In genomic region chr20:48047453-48047852, GRCh38 we compare ENCODE assay signal across 24 cellular contexts.
"Had no signal": no experiment of that assay in that cellular context is flagged by ENCODE, and none has a peak within 500 bp of the region (broad histone marks: within the 10 kb centered on the region; RNA-seq: fewer than 3 reads in every experiment).

No MANE protein-coding gene starts in this region.

- DNase-seq: activated CD4-positive, alpha-beta memory T cell treated with anti-CD3 and anti-CD28 coated beads, Interleukin-2, amount 10 ng/mL, durations not matched to agents 7 days and 5 days; activated CD4-positive, alpha-beta T cell treated with anti-CD3 and anti-CD28 coated beads for 4 hours; activated CD8-positive, alpha-beta memory T cell treated with anti-CD3 and anti-CD28 coated beads, Interleukin-2, amount 10 ng/mL, durations not matched to agents 7 days and 5 days; activated naive CD4-positive, alpha-beta T cell; activated naive CD8-positive, alpha-beta T cell treated with anti-CD3 and anti-CD28 coated beads for 36 hours; amniotic stem cell; dorsolateral prefrontal cortex; foreskin melanocyte; glutamatergic neuron; hippocampal formation; spleen; stimulated activated CD4-positive, alpha-beta T cell treated with anti-CD3 and anti-CD28 coated beads, Interleukin-4, amount 100 ng/mL, for 4 hours; testis had no signal

- H3K27me3 Mint-ChIP-seq: stimulated activated memory B cell treated with anti-CD40 and anti-IgM and Interleukin-4, amounts not matched to agents 10 μg/mL and 1 μg/mL and 100 μg/mL, for 72 hours had no signal

- H3K27ac ChIP-seq: dorsolateral prefrontal cortex, epithelial cell of prostate, spleen, testis had no signal

- H3K27me3 ChIP-seq: spleen, testis had no signal

- ATAC-seq: activated CD8-positive, alpha-beta memory T cell treated with anti-CD3 and anti-CD28 coated beads, Interleukin-2, amount 10 ng/mL, durations not matched to agents 7 days and 5 days; activated T-helper 17 cell treated with anti-CD3 and anti-CD28 coated beads, Interleukin-2, amount 50 U/mL, for 72 hours; left lobe of liver; stimulated activated memory B cell treated with anti-CD40 and anti-IgM and Interleukin-4, amounts not matched to agents 10 μg/mL and 1 μg/mL and 100 μg/mL, for 72 hours; WTC11 had no signal

- H3K4me1 ChIP-seq: spleen had no signal

- H3K4me3 ChIP-seq: dorsolateral prefrontal cortex, lung, spleen, testis had no signal

- H3K4me1 Mint-ChIP-seq: activated CD4-positive, alpha-beta memory T cell treated with anti-CD3 and anti-CD28 coated beads, Interleukin-2, amount 10 ng/mL, durations not matched to agents 7 days and 5 days; activated CD8-positive, alpha-beta memory T cell treated with anti-CD3 and anti-CD28 coated beads, Interleukin-2, amount 10 ng/mL, durations not matched to agents 7 days and 5 days; activated naive CD8-positive, alpha-beta T cell treated with anti-CD3 and anti-CD28 coated beads for 36 hours; activated T-helper 17 cell treated with anti-CD3 and anti-CD28 coated beads, Interleukin-2, amount 50 U/mL, for 72 hours; stimulated activated memory B cell treated with anti-CD40 and anti-IgM and Interleukin-4, amounts not matched to agents 10 μg/mL and 1 μg/mL and 100 μg/mL, for 72 hours had no signal

- H3K27ac Mint-ChIP-seq: activated CD4-positive, alpha-beta memory T cell treated with anti-CD3 and anti-CD28 coated beads, Interleukin-2, amount 10 ng/mL, durations not matched to agents 7 days and 5 days; activated CD8-positive, alpha-beta memory T cell treated with anti-CD3 and anti-CD28 coated beads, Interleukin-2, amount 10 ng/mL, durations not matched to agents 7 days and 5 days; activated naive CD8-positive, alpha-beta T cell treated with anti-CD3 and anti-CD28 coated beads for 36 hours; activated T-helper 17 cell treated with anti-CD3 and anti-CD28 coated beads, Interleukin-2, amount 50 U/mL, for 72 hours; mesothelial cell of epicardium; stimulated activated memory B cell treated with anti-CD40 and anti-IgM and Interleukin-4, amounts not matched to agents 10 μg/mL and 1 μg/mL and 100 μg/mL, for 72 hours; T-helper 2 cell treated with Interferon-gamma antibody and Interleukin-4, amounts not matched to agents 5 μg/mL and 100 μg/mL, for 36 hours; type B pancreatic cell; WTC11 had no signal

- H3K4me3 Mint-ChIP-seq: activated CD4-positive, alpha-beta memory T cell treated with anti-CD3 and anti-CD28 coated beads, Interleukin-2, amount 10 ng/mL, durations not matched to agents 7 days and 5 days; activated CD8-positive, alpha-beta memory T cell treated with anti-CD3 and anti-CD28 coated beads, Interleukin-2, amount 10 ng/mL, durations not matched to agents 7 days and 5 days; activated naive CD8-positive, alpha-beta T cell treated with anti-CD3 and anti-CD28 coated beads for 36 hours; activated T-helper 17 cell treated with anti-CD3 and anti-CD28 coated beads, Interleukin-2, amount 50 U/mL, for 72 hours; mesothelial cell of epicardium; nephron; stimulated activated memory B cell treated with anti-CD40 and anti-IgM and Interleukin-4, amounts not matched to agents 10 μg/mL and 1 μg/mL and 100 μg/mL, for 72 hours; T-helper 2 cell treated with Interferon-gamma antibody and Interleukin-4, amounts not matched to agents 5 μg/mL and 100 μg/mL, for 36 hours; type B pancreatic cell; WTC11 had no signal

- H3K9me3 ChIP-seq: testis had no signal

- H3K36me3 ChIP-seq: spleen had no signal

- H3K36me3 Mint-ChIP-seq: activated CD8-positive, alpha-beta memory T cell treated with anti-CD3 and anti-CD28 coated beads, Interleukin-2, amount 10 ng/mL, durations not matched to agents 7 days and 5 days; activated naive CD8-positive, alpha-beta T cell treated with anti-CD3 and anti-CD28 coated beads for 36 hours; mesothelial cell of epicardium; stimulated activated memory B cell treated with anti-CD40 and anti-IgM and Interleukin-4, amounts not matched to agents 10 μg/mL and 1 μg/mL and 100 μg/mL, for 72 hours; type B pancreatic cell had no signal

- H3K9me3 Mint-ChIP-seq: activated CD4-positive, alpha-beta memory T cell treated with anti-CD3 and anti-CD28 coated beads, Interleukin-2, amount 10 ng/mL, durations not matched to agents 7 days and 5 days; activated T-helper 17 cell treated with anti-CD3 and anti-CD28 coated beads, Interleukin-2, amount 50 U/mL, for 72 hours; T-helper 2 cell treated with Interferon-gamma antibody and Interleukin-4, amounts not matched to agents 5 μg/mL and 100 μg/mL, for 36 hours had no signal

- FAIRE-seq: keratinocyte had no signal
